1 cellular context compared by ENCODE assay signal in genomic region chr10:68816796-68817412, GRCh38.
TF ChIP-seq lines count a peak whose summit lies in the region.

No MANE protein-coding gene starts in this region.

TF ChIP-seq in GM23338, 12 proteins besides CTCF, POLR2A, EP300 and RAD21 (continued from another document):
- TF ChIP-seq ZNF462 (CRISPR knock-in tag; IDR thresholded peaks at IDR 0.05) = no peak
- no peak for TF ChIP-seq POLR2AphosphoS5 (IDR thresholded peaks at IDR 0.05; ENCODE audit: low read depth)
- TF ChIP-seq ZNF331 (CRISPR knock-in tag; IDR thresholded peaks at IDR 0.05; ENCODE audit: low read depth) = no peak
- TF ChIP-seq EZH2phosphoT487 (IDR thresholded peaks at IDR 0.05; ENCODE audit: unreplicated experiment) = no peak
- no peak for TF ChIP-seq ETS1 (IDR thresholded peaks at IDR 0.05)
- TF ChIP-seq ZNF114 (CRISPR knock-in tag; IDR thresholded peaks at IDR 0.05) = no peak
